ENCODE assay signal across 1 cellular context in genomic region chr14:22797017-22797917, GRCh38.
TF ChIP-seq lines count a peak whose summit lies in the region.

No MANE protein-coding gene starts in this region.

TF ChIP-seq in K562, 482 proteins besides CTCF, POLR2A, EP300 and RAD21:
- 0 out of 2 replicates have a peak, but pooled peaks have one; percentile 32 for TF ChIP-seq CREB1 (IDR thresholded peaks at IDR 0.05)
- TF ChIP-seq CREB1 (CRISPR knock-in tag; IDR thresholded peaks at IDR 0.05) = 0 out of 2 replicates have a peak, but pooled peaks have one; percentile 37
- TF ChIP-seq TCFL5 (CRISPR knock-in tag; conservative IDR thresholded peaks at IDR 0.05) = no peak
- TF ChIP-seq ATF1 (CRISPR knock-in tag; IDR thresholded peaks at IDR 0.05) = no peak
- 0 out of 2 replicates have a peak, but pooled peaks have one; percentile 44 for TF ChIP-seq ATF1 (tag; IDR thresholded peaks at IDR 0.05)
- TF ChIP-seq SOX6 (IDR thresholded peaks at IDR 0.05) = no peak
- TF ChIP-seq RCOR1 (IDR thresholded peaks at IDR 0.05; ENCODE audit: borderline replicate concordance in 1 of 2, low read depth in 2 of 2, low read length in 2 of 2) = peak in 1 of 2 experiments; percentile 55; a peak in 1 of 4 replicates
- TF ChIP-seq MEIS2 (IDR thresholded peaks at IDR 0.05; ENCODE audit: partially characterized antibody) = peak; percentile 11
- no peak for TF ChIP-seq YY1 (IDR thresholded peaks at IDR 0.05; ENCODE audit: borderline replicate concordance in 1 of 3, control insufficient read depth in 1 of 3, extremely low read depth in 1 of 3, insufficient read depth in 3 of 3, insufficient read length in 1 of 3, insufficient replicate concordance in 2 of 3, low read depth in 1 of 3, low read length in 2 of 3)
- no peak for TF ChIP-seq HDAC1 (IDR thresholded peaks at IDR 0.05)
- peak in 1 of 2 experiments; percentile 46; a peak in 1 of 4 replicates for TF ChIP-seq MNT (conservative IDR thresholded peaks at IDR 0.05)
- TF ChIP-seq HMG20A (CRISPR knock-in tag; conservative IDR thresholded peaks at IDR 0.05) = no peak
- no peak for TF ChIP-seq THAP7 (CRISPR knock-in tag; IDR thresholded peaks at IDR 0.05)
- no peak for TF ChIP-seq CCNT2 (IDR thresholded peaks at IDR 0.05; ENCODE audit: borderline replicate concordance, extremely low read depth, insufficient read length, low read depth, low read length)
- no peak for TF ChIP-seq RB1 (IDR thresholded peaks at IDR 0.05; ENCODE audit: low read depth)
- no peak for TF ChIP-seq HMG20B (CRISPR knock-in tag; IDR thresholded peaks at IDR 0.05)
- peak; percentile 76 for TF ChIP-seq EGR1 (conservative IDR thresholded peaks at IDR 0.05)
- TF ChIP-seq TAL1 (IDR thresholded peaks at IDR 0.05) = peak; percentile 21; the same call in 1 of the 2 replicates
- peak; percentile 35; the same call in 1 of the 2 replicates for TF ChIP-seq CHD2 (IDR thresholded peaks at IDR 0.05; ENCODE audit: low read depth, low read length)
- TF ChIP-seq CBFA2T2 (conservative IDR thresholded peaks at IDR 0.05) = peak; percentile 20; the same call in 1 of the 2 replicates
- TF ChIP-seq SMARCA5 (IDR thresholded peaks at IDR 0.05) = 0 out of 2 replicates have a peak, but pooled peaks have one; percentile 22
- TF ChIP-seq TCF3 (CRISPR knock-in tag; IDR thresholded peaks at IDR 0.05) = peak; percentile 26; the same call in 1 of the 2 replicates
- no peak for TF ChIP-seq SAP30 (IDR thresholded peaks at IDR 0.05; ENCODE audit: borderline replicate concordance, insufficient read depth, low read depth, low read length, poor library complexity, severe bottlenecking)
- TF ChIP-seq ZNF24 (IDR thresholded peaks at IDR 0.05) = peak; percentile 93
- no peak for TF ChIP-seq CREB3L1 (IDR thresholded peaks at IDR 0.05; ENCODE audit: borderline replicate concordance, low read depth)
- peak; percentile 50; the same call in 1 of the 2 replicates for TF ChIP-seq DPF2 (IDR thresholded peaks at IDR 0.05)
- no peak for TF ChIP-seq ZNF436 (CRISPR knock-in tag; IDR thresholded peaks at IDR 0.05)
- peak; percentile 70; the same call in 1 of the 2 replicates for TF ChIP-seq LEF1 (IDR thresholded peaks at IDR 0.05)
- 0 out of 2 replicates have a peak, but pooled peaks have one; percentile 46 for TF ChIP-seq ZNF592 (IDR thresholded peaks at IDR 0.05)
- TF ChIP-seq PKNOX1 (IDR thresholded peaks at IDR 0.05) = peak; percentile 37; the same call in 1 of the 2 replicates
- TF ChIP-seq ARID1B (IDR thresholded peaks at IDR 0.05) = peak; percentile 58; the same call in 1 of the 2 replicates
- TF ChIP-seq ZNF511 (CRISPR knock-in tag; IDR thresholded peaks at IDR 0.05) = no peak
- peak; percentile 72; the same call in 1 of the 2 replicates for TF ChIP-seq CREM (IDR thresholded peaks at IDR 0.05; ENCODE audit: low read depth)
- TF ChIP-seq TRIM24 (IDR thresholded peaks at IDR 0.05) = 0 out of 4 replicates have a peak, but pooled peaks of 1 of the 2 experiments have one; percentile 46
- peak; percentile 67 for TF ChIP-seq CBFA2T3 (IDR thresholded peaks at IDR 0.05)
- TF ChIP-seq IRF2 (CRISPR knock-in tag; IDR thresholded peaks at IDR 0.05) = no peak
- no peak for TF ChIP-seq MAFK (IDR thresholded peaks at IDR 0.05; ENCODE audit: low read length)
- 0 out of 2 replicates have a peak, but pooled peaks have one; percentile 56 for TF ChIP-seq JUND (IDR thresholded peaks at IDR 0.05; ENCODE audit: borderline replicate concordance, low read depth, low read length)
- no peak for TF ChIP-seq JUND (tag; IDR thresholded peaks at IDR 0.05; ENCODE audit: borderline replicate concordance, low read depth, low read length)
- TF ChIP-seq FOXO4 (CRISPR knock-in tag; IDR thresholded peaks at IDR 0.05) = no peak
